Comparison of ENCODE assay signal across 15 cellular contexts in genomic region chrX:19795289-19795688, GRCh38.
DNase-seq lines count a peak whose midpoint lies in the region; ATAC-seq and TF ChIP-seq lines count a peak whose summit lies in the region.
"Had no signal": no experiment of that assay in that cellular context is flagged by ENCODE, and none has a peak within 500 bp of the region (broad histone marks: within the 10 kb centered on the region; RNA-seq: fewer than 3 reads in every experiment).

No MANE protein-coding gene starts in this region.

- H3K9me3 Mint-ChIP-seq in activated T-cell treated with anti-CD3 and anti-CD28 coated beads, Interleukin-2, amount 50 U/mL, for 4 hours = no peaks in the 10 kb centered on the region
- H3K9me3 Mint-ChIP-seq in activated T-helper 17 cell treated with anti-CD3 and anti-CD28 coated beads, Interleukin-2, amount 50 U/mL, for 72 hours = no peaks in the 10 kb centered on the region
- H3K9me3 Mint-ChIP-seq in nephron = peaks cover 11% of the 10 kb centered on the region

- no peaks in the 10 kb centered on the region for H3K27me3 Mint-ChIP-seq in activated T-cell treated with anti-CD3 and anti-CD28 coated beads, Interleukin-2, amount 50 U/mL, for 4 hours (ENCODE audit: low read depth)
- no peaks in the 10 kb centered on the region for H3K27me3 Mint-ChIP-seq in activated T-helper 17 cell treated with anti-CD3 and anti-CD28 coated beads, Interleukin-2, amount 50 U/mL, for 72 hours
- peaks cover 3% of the 10 kb centered on the region for H3K27me3 Mint-ChIP-seq in nephron (ENCODE audit: low read depth)

- peak overlapping the region; percentile 51 for H3K4me3 Mint-ChIP-seq in activated T-cell treated with anti-CD3 and anti-CD28 coated beads, Interleukin-2, amount 50 U/mL, for 4 hours
- peak overlapping the region; percentile 95 for H3K4me3 Mint-ChIP-seq in activated T-helper 17 cell treated with anti-CD3 and anti-CD28 coated beads, Interleukin-2, amount 50 U/mL, for 72 hours
- no peak overlapping the region for H3K4me3 Mint-ChIP-seq in nephron
- H3K4me3 Mint-ChIP-seq: neural crest cell had no signal

- H3K27ac Mint-ChIP-seq in activated T-helper 17 cell treated with anti-CD3 and anti-CD28 coated beads, Interleukin-2, amount 50 U/mL, for 72 hours = peak overlapping the region; percentile 99
- H3K27ac Mint-ChIP-seq in nephron = peak overlapping the region; percentile 5 to 63 (median 10)

- DNase-seq in activated T-cell treated with anti-CD3 and anti-CD28 coated beads, Interleukin-2, amount 50 U/mL, for 4 hours = no peak
- DNase-seq in activated T-cell treated with anti-CD3 and anti-CD28 coated beads, Interleukin-2, amount 50 U/mL, for 1 hour = no peak
- DNase-seq in KBM-7 (peak; percentile 79), SHP77 treated with DMSO at 0.1 percent for 48 hours (lab: John Stamatoyannopoulos, UW) (no peak), HuH-7.5 (ENCODE audit: low spot score) (no peak)
- DNase-seq in stimulated activated CD4-positive, alpha-beta T cell treated with anti-CD3 and anti-CD28 coated beads, Interleukin-2, amount 100 ng/mL, for 24 hours = no peak
- DNase-seq: activated CD4-positive, alpha-beta T cell treated with anti-CD3 and anti-CD28 coated beads for 4 hours; activated effector memory CD4-positive, alpha-beta T cell treated with anti-CD3 and anti-CD28 coated beads, Interleukin-2, amount 50 U/mL, for 16 hours; cortex of kidney; NCI-H1105; NCI-H2171 treated with DMSO at 0.1 percent for 48 hours had no signal

- ATAC-seq in activated T-cell treated with anti-CD3 and anti-CD28 coated beads, Interleukin-2, amount 50 U/mL, for 4 hours = no peak
- no peak for ATAC-seq in activated T-helper 17 cell treated with anti-CD3 and anti-CD28 coated beads, Interleukin-2, amount 50 U/mL, for 72 hours (replicated peaks)
- ATAC-seq: K562 had no signal

- TF ChIP-seq CTCF in nephron (IDR thresholded peaks at IDR 0.05; ENCODE audit: unreplicated experiment in 3 of 3) = no peak

- peaks cover 67% of the 10 kb centered on the region for H3K4me1 Mint-ChIP-seq in activated T-cell treated with anti-CD3 and anti-CD28 coated beads, Interleukin-2, amount 50 U/mL, for 4 hours (ENCODE audit: low read depth)
- peaks cover 29% of the 10 kb centered on the region for H3K4me1 Mint-ChIP-seq in activated T-helper 17 cell treated with anti-CD3 and anti-CD28 coated beads, Interleukin-2, amount 50 U/mL, for 72 hours
- peaks cover 12% of the 10 kb centered on the region for H3K4me1 Mint-ChIP-seq in nephron

- H3K36me3 Mint-ChIP-seq in activated T-cell treated with anti-CD3 and anti-CD28 coated beads, Interleukin-2, amount 50 U/mL, for 4 hours (ENCODE audit: insufficient read depth) = peaks cover 2% of the 10 kb centered on the region
- H3K36me3 Mint-ChIP-seq in activated T-helper 17 cell treated with anti-CD3 and anti-CD28 coated beads, Interleukin-2, amount 50 U/mL, for 72 hours (ENCODE audit: low read depth) = peaks cover 54% of the 10 kb centered on the region
- H3K36me3 Mint-ChIP-seq in nephron (ENCODE audit: low read depth) = no peaks in the 10 kb centered on the region

- in situ Hi-C loops in KBM-7 (cut with MboI; ENCODE audit: low pct_unique_long_range_greater_than_20kb, low sequenced_read_pairs) = no loop called here

Comparison
In these comparisons a context has a peak if more than half of its experiments do, and no peak if none do; other contexts are left out.
1. H3K4me3 Mint-ChIP-seq: peak in activated T-cell treated with anti-CD3 and anti-CD28 coated beads, Interleukin-2, amount 50 U/mL, for 4 hours (single experiment) and activated T-helper 17 cell treated with anti-CD3 and anti-CD28 coated beads, Interleukin-2, amount 50 U/mL, for 72 hours (single experiment); none in nephron (0 of 3).